2 cellular contexts compared by ENCODE assay signal in genomic region chr4:95507147-95507546, GRCh38.
A peak's percentile ranks its signal among the peaks of the same experiment; 100 is the strongest.
TF ChIP-seq lines count a peak whose summit lies in the region.

No MANE protein-coding gene starts in this region.

TF ChIP-seq in SK-N-SH, 30 proteins besides CTCF, POLR2A, EP300 and RAD21:
- TF ChIP-seq PBX3 (IDR thresholded peaks at IDR 0.05), result no peak
- TF ChIP-seq TAF1 (IDR thresholded peaks at IDR 0.05; ENCODE audit: borderline replicate concordance, low read depth, low read length), result no peak
- no peak for TF ChIP-seq SIN3A (IDR thresholded peaks at IDR 0.05; ENCODE audit: borderline replicate concordance, low read depth, low read length)
- TF ChIP-seq EZH2phosphoT487 (IDR thresholded peaks at IDR 0.05; ENCODE audit: borderline replicate concordance, low read depth), result no peak
- peak; percentile 31; the same call in 1 of the 2 replicates for TF ChIP-seq FOSL2 (IDR thresholded peaks at IDR 0.05; ENCODE audit: borderline replicate concordance, low read depth)
- TF ChIP-seq TCF12 (IDR thresholded peaks at IDR 0.05), result 0 out of 2 replicates have a peak, but pooled peaks have one; percentile 14
- TF ChIP-seq SMC3 (IDR thresholded peaks at IDR 0.05; ENCODE audit: low read depth, low read length), result no peak

TF ChIP-seq in SK-N-SH treated with all-trans-retinoic acid at 6 μM for 48 hours, 23 proteins besides CTCF, POLR2A, EP300 and RAD21:
- TF ChIP-seq CSRNP3 (CRISPR knock-in tag; IDR thresholded peaks at IDR 0.05), result no peak
- no peak for TF ChIP-seq SNAI2 (CRISPR knock-in tag; IDR thresholded peaks at IDR 0.05)
- no peak for TF ChIP-seq ZFP3 (CRISPR knock-in tag; IDR thresholded peaks at IDR 0.05)
- TF ChIP-seq TOX (CRISPR knock-in tag; IDR thresholded peaks at IDR 0.05; ENCODE audit: borderline replicate concordance), result no peak
- TF ChIP-seq CREB5 (CRISPR knock-in tag; IDR thresholded peaks at IDR 0.05; ENCODE audit: low read depth), result no peak
